ENCODE assay signal across 8 cellular contexts in the genomic region with DNA sequence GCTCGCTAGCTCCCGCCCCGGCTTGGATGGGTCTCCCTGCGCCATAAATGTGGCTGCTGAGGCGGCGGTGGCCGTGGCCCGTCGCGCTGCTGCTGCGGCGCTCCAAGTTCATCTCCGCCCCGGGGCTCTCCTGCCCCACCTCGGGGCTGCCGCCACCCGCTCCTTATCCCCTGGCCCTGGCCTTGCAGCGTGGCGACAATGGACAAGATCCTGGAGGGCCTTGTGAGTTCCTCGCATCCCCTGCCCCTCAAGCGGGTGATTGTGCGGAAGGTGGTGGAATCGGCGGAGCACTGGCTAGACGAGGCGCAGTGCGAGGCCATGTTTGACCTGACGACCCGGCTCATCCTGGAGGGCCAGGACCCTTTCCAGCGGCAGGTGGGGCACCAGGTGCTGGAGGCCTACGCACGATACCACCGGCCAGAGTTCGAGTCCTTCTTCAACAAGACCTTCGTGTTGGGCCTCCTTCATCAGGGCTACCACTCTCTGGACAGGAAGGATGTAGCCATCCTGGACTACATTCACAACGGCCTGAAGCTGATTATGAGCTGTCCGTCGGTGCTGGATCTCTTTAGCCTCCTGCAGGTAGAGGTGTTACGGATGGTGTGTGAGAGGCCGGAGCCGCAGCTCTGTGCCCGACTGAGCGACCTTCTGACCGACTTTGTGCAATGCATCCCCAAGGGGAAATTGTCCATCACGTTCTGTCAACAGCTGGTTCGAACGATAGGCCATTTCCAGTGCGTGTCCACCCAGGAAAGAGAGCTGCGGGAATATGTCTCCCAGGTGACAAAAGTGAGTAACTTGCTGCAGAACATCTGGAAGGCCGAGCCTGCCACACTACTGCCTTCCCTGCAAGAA. TPM values are rescaled to one million over a fixed set of nuclear protein-coding genes. Genes with fewer than 3 reads are reported as not detected.
A peak's percentile ranks its signal among the peaks of the same experiment; 100 is the strongest.
DNase-seq lines count a peak whose midpoint lies in the region; ATAC-seq, FAIRE-seq and TF ChIP-seq lines count a peak whose summit lies in the region.

No MANE protein-coding gene starts in this region.

- H3K9me1 ChIP-seq in keratinocyte (ENCODE audit: control insufficient read depth, extremely low read depth, insufficient read depth, low read length): no peaks in the 10 kb centered on the region

- no peaks in the 10 kb centered on the region for H3K27me3 ChIP-seq in keratinocyte (ENCODE audit: control insufficient read depth, extremely low read depth, insufficient read depth, low read length)

- BruUV-seq in MCF 10A (replicated peaks; lab: Mats Ljungman, UMichigan): no TSS peak

- intact Hi-C loops in MCF 10A (cut with micrococcal nuclease): loop anchor here (2.0 kb wide), 1 partner anchor 201 kb away; no protein-coding TSS in a partner anchor

- peak overlapping the region; percentile 88 for H3K9ac ChIP-seq in keratinocyte (ENCODE audit: control insufficient read depth, extremely low read depth, insufficient read depth, low read length)

- FAIRE-seq in keratinocyte (lab: Jason Lieb, UNC): no peak

- peak overlapping the region; percentile 85 for H2AFZ ChIP-seq in keratinocyte (ENCODE audit: control insufficient read depth, low read length)

- peak; percentile 27 for ATAC-seq in HG02588 (IDR thresholded peaks at IDR 0.05; ENCODE audit: unreplicated experiment)
- ATAC-seq in stimulated activated effector memory CD8-positive, alpha-beta T cell treated with anti-CD3 and anti-CD28 coated beads, Interleukin-12 subunit alpha, Interleukin-12 subunit beta, amount 100 ng/mL, for 72 hours: peak; percentile 44

- peaks cover 8% of the 10 kb centered on the region for H3K4me1 ChIP-seq in keratinocyte (ENCODE audit: control insufficient read depth, extremely low read depth, insufficient read depth, low read length)

- peaks cover 0 to 12% of the 10 kb centered on the region in 2 experiments for H3K36me3 ChIP-seq in keratinocyte (ENCODE audit: control insufficient read depth in 2 of 2, extremely low read depth in 1 of 2, insufficient read depth in 2 of 2, low read length in 2 of 2)

- peaks cover 45% of the 10 kb centered on the region for H3K4me1 Mint-ChIP-seq in MCF 10A (ENCODE audit: insufficient read depth, unreplicated experiment)
- peaks cover 36% of the 10 kb centered on the region for H3K4me1 Mint-ChIP-seq in stimulated activated effector memory CD8-positive, alpha-beta T cell treated with anti-CD3 and anti-CD28 coated beads, Interleukin-12 subunit alpha, Interleukin-12 subunit beta, amount 100 ng/mL, for 72 hours

- peak overlapping the region; percentile 79 for H3K4me3 Mint-ChIP-seq in MCF 10A (ENCODE audit: unreplicated experiment)
- peak overlapping the region; percentile 85 for H3K4me3 Mint-ChIP-seq in stimulated activated effector memory CD8-positive, alpha-beta T cell treated with anti-CD3 and anti-CD28 coated beads, Interleukin-12 subunit alpha, Interleukin-12 subunit beta, amount 100 ng/mL, for 72 hours

- H3K4me3 ChIP-seq in keratinocyte (ENCODE audit: control insufficient read depth in 2 of 3, extremely low read depth in 1 of 3, insufficient read depth in 2 of 3, low read depth in 1 of 3, low read length in 3 of 3): peak overlapping the region; percentile 70 to 94 (median 86)

- no peaks in the 10 kb centered on the region for H3K9me3 ChIP-seq in keratinocyte (ENCODE audit: control insufficient read depth, low read depth, low read length)

- CTCF ChIA-PET in MCF 10A (lab: Yijun Ruan, JAX): interaction anchor here (0.6 to 0.7 kb wide), 3 partner anchors 155 to 204 kb away, joined by 3 read pairs; no protein-coding TSS in a partner anchor

- no peaks in the 10 kb centered on the region for H3K27me3 Mint-ChIP-seq in MCF 10A (ENCODE audit: insufficient read depth, unreplicated experiment)

- peaks cover 55% of the 10 kb centered on the region for H3K79me2 ChIP-seq in keratinocyte (ENCODE audit: control insufficient read depth, insufficient read depth, low read length)

- no peaks in the 10 kb centered on the region for H3K9me3 Mint-ChIP-seq in MCF 10A (ENCODE audit: unreplicated experiment)
- no peaks in the 10 kb centered on the region for H3K9me3 Mint-ChIP-seq in stimulated activated effector memory CD8-positive, alpha-beta T cell treated with anti-CD3 and anti-CD28 coated beads, Interleukin-12 subunit alpha, Interleukin-12 subunit beta, amount 100 ng/mL, for 72 hours

- dilution Hi-C loops in keratinocyte (cut with MboI; ENCODE audit: extremely low pct_ligation_motif_present, low sequenced_read_pairs): no loop called here

- peak overlapping the region; percentile 91 for H3K27ac Mint-ChIP-seq in MCF 10A (ENCODE audit: low read depth, unreplicated experiment)
- H3K27ac Mint-ChIP-seq in stimulated activated effector memory CD8-positive, alpha-beta T cell treated with anti-CD3 and anti-CD28 coated beads, Interleukin-12 subunit alpha, Interleukin-12 subunit beta, amount 100 ng/mL, for 72 hours: peak overlapping the region; percentile 97

- no peak for TF ChIP-seq CTCF in MCF 10A (IDR thresholded peaks at IDR 0.05; ENCODE audit: unreplicated experiment)
- peak in 1 of 3 experiments; percentile 1 for TF ChIP-seq CTCF in keratinocyte (optimal IDR thresholded peaks at IDR 0.05 in 1 of 3, IDR thresholded peaks at IDR 0.05 in 1 of 3, conservative IDR thresholded peaks at IDR 0.05 in 1 of 3; ENCODE audit: extremely low read depth in 1 of 3, insufficient read depth in 2 of 3, low read length in 3 of 3)

- POLR2A ChIA-PET in MCF 10A (lab: Yijun Ruan, JAX): interaction anchor here (0.5 to 3.4 kb wide), 11 partner anchors 11 to 1913 kb away, joined by 3 to 27 read pairs (median 3); a partner anchor contains a TSS

- H3K4me2 ChIP-seq in keratinocyte (ENCODE audit: control insufficient read depth, extremely low read depth, insufficient read depth, low read depth, low read length): peak overlapping the region; percentile 93

- peaks cover 11% of the 10 kb centered on the region for H3K36me3 Mint-ChIP-seq in MCF 10A (ENCODE audit: insufficient read depth, unreplicated experiment)
- peaks cover 42% of the 10 kb centered on the region for H3K36me3 Mint-ChIP-seq in stimulated activated effector memory CD8-positive, alpha-beta T cell treated with anti-CD3 and anti-CD28 coated beads, Interleukin-12 subunit alpha, Interleukin-12 subunit beta, amount 100 ng/mL, for 72 hours

- DNase-seq in activated CD8-positive, alpha-beta memory T cell treated with anti-CD3 and anti-CD28 coated beads for 1 hour (ENCODE audit: extremely low read depth in 1 of 2, low read depth in 1 of 2): peak; percentile 1 to 7
- no peak for DNase-seq in activated CD8-positive, alpha-beta memory T cell treated with anti-CD3 and anti-CD28 coated beads, Interleukin-2, amount 50 U/mL, for 48 hours
- DNase-seq in NCI-H526 treated with DMSO at 0.1 percent for 48 hours (lab: John Stamatoyannopoulos, UW) (peak; percentile 68), MCF 10A (ENCODE audit: unreplicated experiment) (peak; percentile 40), keratinocyte (ENCODE audit: low read depth, low spot score) (no peak), ecto neural progenitor cell (ENCODE audit: low spot score) (no peak)
- DNase-seq in stimulated activated effector memory CD8-positive, alpha-beta T cell treated with anti-CD3 and anti-CD28 coated beads, Interleukin-12 subunit alpha, Interleukin-12 subunit beta, amount 100 ng/mL, for 72 hours (ENCODE audit: low spot score in 2 of 2): peak in 1 of 2 donors; percentile 4

- peaks cover 3% of the 10 kb centered on the region for H4K20me1 ChIP-seq in keratinocyte (ENCODE audit: control insufficient read depth, extremely low read depth, insufficient read depth, low read length)

- peak overlapping the region; percentile 88 for H3K27ac ChIP-seq in keratinocyte (ENCODE audit: control insufficient read depth, insufficient read depth, low read length)

RNA-seq across cellular contexts. Expression of a gene that starts 0.8 kb away (rescaled TPM):
- total RNA-seq in MCF 10A (2022): 17.6 and 19.4 TPM in 2 replicates
- polyA plus RNA-seq in keratinocyte: 9.8 to 12.8 TPM (median 11.7 TPM) in 3 replicates
- polyA plus RNA-seq in keratinocyte (2011; ENCODE audit: low read depth): 9.2 TPM
- 7.1 and 12.3 TPM in 2 replicates for polyA plus RNA-seq in keratinocyte (2011; cell fraction: cytosol; rRNA removed)
- polyA plus RNA-seq in keratinocyte (2011; cell fraction: nucleus; rRNA removed): 8.4 and 9.5 TPM in 2 replicates
- 9.9 and 15.9 TPM in 2 replicates for polyA plus RNA-seq in keratinocyte (2012; ENCODE audit: low replicate concordance)
- 13.6 to 32.6 TPM (median 29.5 TPM) in 3 replicates for polyA minus RNA-seq in keratinocyte
- 21.7 TPM for polyA minus RNA-seq in keratinocyte (2011; cell fraction: cytosol; rRNA and poly(A)+ RNA removed)
- 19.7 and 26.3 TPM in 2 replicates for polyA minus RNA-seq in keratinocyte (2011; cell fraction: nucleus; rRNA and poly(A)+ RNA removed)

Comparison
In these comparisons a context has a peak if more than half of its experiments do, and no peak if none do; other contexts are left out.
1. DNase-seq: peak in activated CD8-positive, alpha-beta memory T cell treated with anti-CD3 and anti-CD28 coated beads for 1 hour (2 of 2), NCI-H526 treated with DMSO at 0.1 percent for 48 hours (single experiment) and MCF 10A (single experiment); none in activated CD8-positive, alpha-beta memory T cell treated with anti-CD3 and anti-CD28 coated beads, Interleukin-2, amount 50 U/mL, for 48 hours (single experiment), keratinocyte (single experiment) and ecto neural progenitor cell (single experiment).